Comparison of ENCODE assay signal across 1 cellular context in genomic region chr17:77453613-77454559, GRCh38.
TF ChIP-seq lines count a peak whose summit lies in the region.

No MANE protein-coding gene starts in this region.

TF ChIP-seq in HepG2, 621 proteins besides CTCF, POLR2A, EP300 and RAD21 (continued from another document and continues in another):
- peak; percentile 64 for TF ChIP-seq ZHX2 (IDR thresholded peaks at IDR 0.05; ENCODE audit: low read depth)
- no peak for TF ChIP-seq ZHX2 (CRISPR knock-in tag; IDR thresholded peaks at IDR 0.05; ENCODE audit: borderline replicate concordance)
- TF ChIP-seq ZNF766 (CRISPR knock-in tag; IDR thresholded peaks at IDR 0.05; ENCODE audit: borderline replicate concordance), result 0 out of 2 replicates have a peak, but pooled peaks have one; percentile 52
- TF ChIP-seq HBP1 (CRISPR knock-in tag; IDR thresholded peaks at IDR 0.05; ENCODE audit: low read depth), result peak; percentile 88
- TF ChIP-seq NR2F1 (CRISPR knock-in tag; IDR thresholded peaks at IDR 0.05), result peak; percentile 5 to 15; a peak in 1 of 4 replicates
- peak; percentile 75; the same call in 1 of the 2 replicates for TF ChIP-seq RFXANK (CRISPR knock-in tag; IDR thresholded peaks at IDR 0.05)
- peak; percentile 99 for TF ChIP-seq ELF3 (CRISPR knock-in tag; IDR thresholded peaks at IDR 0.05)
- TF ChIP-seq KDM4B (CRISPR knock-in tag; IDR thresholded peaks at IDR 0.05), result 0 out of 2 replicates have a peak, but pooled peaks have one; percentile 40
- TF ChIP-seq SATB2 (CRISPR knock-in tag; IDR thresholded peaks at IDR 0.05), result no peak
- TF ChIP-seq THAP8 (CRISPR knock-in tag; IDR thresholded peaks at IDR 0.05; ENCODE audit: borderline replicate concordance), result no peak
- peak; percentile 80 for TF ChIP-seq ZBTB43 (CRISPR knock-in tag; conservative IDR thresholded peaks at IDR 0.05)
- TF ChIP-seq ZNF776 (CRISPR knock-in tag; IDR thresholded peaks at IDR 0.05), result peak; percentile 10; the same call in 1 of the 2 replicates
- no peak; the same call in 1 of the 2 replicates for TF ChIP-seq ZNF558 (CRISPR knock-in tag; IDR thresholded peaks at IDR 0.05; ENCODE audit: borderline replicate concordance)
- TF ChIP-seq ZUFSP (CRISPR knock-in tag; IDR thresholded peaks at IDR 0.05; ENCODE audit: borderline replicate concordance), result no peak
- peak; percentile 54 for TF ChIP-seq NFYB (CRISPR knock-in tag; IDR thresholded peaks at IDR 0.05)
- peak; percentile 95 for TF ChIP-seq AGO2 (optimal IDR thresholded peaks at IDR 0.05; ENCODE audit: low read depth, low read length)
- TF ChIP-seq MEIS1 (CRISPR knock-in tag; IDR thresholded peaks at IDR 0.05; ENCODE audit: borderline replicate concordance), result 0 out of 2 replicates have a peak, but pooled peaks have one; percentile 38
- no peak for TF ChIP-seq RELA (CRISPR knock-in tag; IDR thresholded peaks at IDR 0.05)
- TF ChIP-seq ZNF224 (CRISPR knock-in tag; IDR thresholded peaks at IDR 0.05), result peak; percentile 70; the same call in 1 of the 2 replicates
- TF ChIP-seq ARID4A (CRISPR knock-in tag; IDR thresholded peaks at IDR 0.05; ENCODE audit: borderline replicate concordance), result peak; percentile 84; the same call in 1 of the 2 replicates
- TF ChIP-seq ZNF740 (CRISPR knock-in tag; IDR thresholded peaks at IDR 0.05), result no peak
- peak; percentile 31; the same call in 1 of the 2 replicates for TF ChIP-seq NFYC (CRISPR knock-in tag; IDR thresholded peaks at IDR 0.05)
- TF ChIP-seq SMAD1 (CRISPR knock-in tag; IDR thresholded peaks at IDR 0.05; ENCODE audit: borderline replicate concordance, low read depth), result peak; percentile 82; the same call in 1 of the 2 replicates
- peak; percentile 97 for TF ChIP-seq ELF1 (CRISPR knock-in tag; IDR thresholded peaks at IDR 0.05)
- TF ChIP-seq ZNF274 (CRISPR knock-in tag; IDR thresholded peaks at IDR 0.05), result 0 out of 2 replicates have a peak, but pooled peaks have one; percentile 20
- TF ChIP-seq SOX13 (IDR thresholded peaks at IDR 0.05), result no peak
- peak in 1 of 2 experiments; percentile 85; a peak in 2 of 4 replicates for TF ChIP-seq SOX13 (CRISPR knock-in tag; conservative IDR thresholded peaks at IDR 0.05 in 1 of 2, IDR thresholded peaks at IDR 0.05 in 1 of 2)
- peak; percentile 35 for TF ChIP-seq CBX1 (IDR thresholded peaks at IDR 0.05; ENCODE audit: low read depth)
- TF ChIP-seq ZNF768 (CRISPR knock-in tag; IDR thresholded peaks at IDR 0.05), result peak; percentile 53; the same call in 1 of the 2 replicates
- peak; percentile 89 for TF ChIP-seq ZGPAT (CRISPR knock-in tag; IDR thresholded peaks at IDR 0.05)
- peak; percentile 90 for TF ChIP-seq ZNF18 (CRISPR knock-in tag; IDR thresholded peaks at IDR 0.05; ENCODE audit: insufficient replicate concordance)
- TF ChIP-seq NRL (CRISPR knock-in tag; IDR thresholded peaks at IDR 0.05; ENCODE audit: borderline replicate concordance), result peak; percentile 31; the same call in 1 of the 2 replicates
- no peak; the same call in 1 of the 2 replicates for TF ChIP-seq ZNF703 (CRISPR knock-in tag; IDR thresholded peaks at IDR 0.05; ENCODE audit: borderline replicate concordance)
- TF ChIP-seq ZBTB42 (CRISPR knock-in tag; IDR thresholded peaks at IDR 0.05), result 0 out of 2 replicates have a peak, but pooled peaks have one; percentile 63
- peak; percentile 65; the same call in 1 of the 2 replicates for TF ChIP-seq KDM6A (CRISPR knock-in tag; IDR thresholded peaks at IDR 0.05; ENCODE audit: low read depth)
- peak; percentile 92; the same call in 1 of the 2 replicates for TF ChIP-seq ZNF383 (CRISPR knock-in tag; IDR thresholded peaks at IDR 0.05; ENCODE audit: borderline replicate concordance)
- no peak for TF ChIP-seq ZNF260 (CRISPR knock-in tag; IDR thresholded peaks at IDR 0.05; ENCODE audit: borderline replicate concordance, low read depth)
- peak; percentile 72; the same call in 1 of the 2 replicates for TF ChIP-seq HNF1B (CRISPR knock-in tag; IDR thresholded peaks at IDR 0.05)
